ENCODE assay signal across 11 cellular contexts in genomic region chr6:155121699-155122098, GRCh38.
DNase-seq lines count a peak whose midpoint lies in the region; ATAC-seq and TF ChIP-seq lines count a peak whose summit lies in the region.
"Had no signal": no experiment of that assay in that cellular context is flagged by ENCODE, and none has a peak within 500 bp of the region (broad histone marks: within the 10 kb centered on the region; RNA-seq: fewer than 3 reads in every experiment).

No MANE protein-coding gene starts in this region.

- H3K36me3 ChIP-seq in GM23338 (ENCODE audit: insufficient read depth) (no peaks in the 10 kb centered on the region), skeletal muscle tissue (ENCODE audit: control insufficient read depth in 3 of 3, insufficient read depth in 3 of 3, low read length in 3 of 3) (no peaks in the 10 kb centered on the region)

- peak overlapping the region; percentile 66 for H3K4me2 ChIP-seq in GM23338

- H3K9me3 ChIP-seq in skeletal muscle tissue (ENCODE audit: control insufficient read depth in 3 of 3, low read length in 3 of 3) = no peaks in the 10 kb centered on the region

- H3K9me3 Mint-ChIP-seq in GM23338 = 0 out of 3 replicates have a peak, but pooled peaks cover 2% of the 10 kb centered on the region

- H3K27ac ChIP-seq in GM23338 (ENCODE audit: low read depth) (peak overlapping the region; percentile 93), skeletal muscle tissue (ENCODE audit: low read depth, low read length) (no peak overlapping the region)

- peaks cover 8% of the 10 kb centered on the region; the same call in 2 of the 3 replicates for H3K36me3 Mint-ChIP-seq in GM23338 (ENCODE audit: low read depth)

- no peaks in the 10 kb centered on the region for H3K79me2 ChIP-seq in GM23338 (replicated peaks; ENCODE audit: insufficient read depth)

- ATAC-seq in GM23338 (peak; percentile 65), SK-N-SH treated with all-trans-retinoic acid at 6 μM for 48 hours (peak; percentile 42), left cardiac atrium (peak; percentile 65 to 76), GM18502 (IDR thresholded peaks at IDR 0.05; ENCODE audit: poor library complexity, unreplicated experiment) (no peak), GM19023 (IDR thresholded peaks at IDR 0.05; ENCODE audit: unreplicated experiment) (no peak)
- ATAC-seq: left lobe of liver had no signal

- DNase-seq in GM23338 (ENCODE audit: low spot score) (peak; percentile 74), left cardiac atrium (peak; percentile 36), AG08396 (ENCODE audit: low spot score) (no peak), Ammon's horn (ENCODE audit: low spot score) (no peak)
- DNase-seq: activated gamma-delta T cell treated with Interleukin-2 at 50 U/mL for 16 hours; stimulated activated naive CD4-positive, alpha-beta T cell treated with Interleukin-2 at 50 U/mL for 16 hours had no signal

- H3K4me3 ChIP-seq in GM23338 (peak overlapping the region; percentile 3; the same call in 1 of the 2 replicates), skeletal muscle tissue (ENCODE audit: low read length in 3 of 3) (peak overlapping the region; percentile 42 to 69 (median 43))

- H3K9me2 ChIP-seq in GM23338 (ENCODE audit: insufficient read depth) = no peaks in the 10 kb centered on the region

- peaks cover 34% of the 10 kb centered on the region for H3K4me1 ChIP-seq in GM23338 (ENCODE audit: insufficient read depth)
- H3K4me1 ChIP-seq in skeletal muscle tissue (ENCODE audit: control insufficient read depth in 3 of 3, insufficient read depth in 3 of 3, low read length in 3 of 3) = peaks cover 0 to 10% (median 3%) of the 10 kb centered on the region in 3 donors

- no peak for TF ChIP-seq CTCF in GM23338 (conservative IDR thresholded peaks at IDR 0.05; ENCODE audit: low read depth in 2 of 2)

- no peaks in the 10 kb centered on the region for H4K20me1 ChIP-seq in GM23338 (replicated peaks; ENCODE audit: insufficient read depth)

- H2AFZ ChIP-seq in GM23338 = no peak overlapping the region

- H3K27me3 Mint-ChIP-seq in GM23338 (ENCODE audit: insufficient read depth, low read depth, poor library complexity) = peaks cover 12% of the 10 kb centered on the region

- H3K9ac ChIP-seq in skeletal muscle tissue (ENCODE audit: low read depth in 1 of 3, low read length in 3 of 3) = peak overlapping the region; percentile 27 to 71 (median 66)

- peaks cover 50% of the 10 kb centered on the region for H3K4me1 Mint-ChIP-seq in GM23338

- H3K27me3 ChIP-seq in GM23338 (ENCODE audit: insufficient read depth) (no peaks in the 10 kb centered on the region), skeletal muscle tissue (ENCODE audit: control insufficient read depth in 3 of 3, insufficient read depth in 3 of 3, low read length in 3 of 3) (no peaks in the 10 kb centered on the region)

- peaks cover 4% of the 10 kb centered on the region; the same call in 1 of the 2 replicates for H3F3A ChIP-seq in GM23338 (replicated peaks; ENCODE audit: low read depth)

- peak overlapping the region; percentile 57 for H3K4me3 Mint-ChIP-seq in GM23338

- intact Hi-C loops in left cardiac atrium (cut with DNase I) = no loop called here

- H3K27ac Mint-ChIP-seq in GM23338 = peak overlapping the region; percentile 88

TF ChIP-seq in SK-N-SH treated with all-trans-retinoic acid at 6 μM for 48 hours, 23 proteins besides CTCF, POLR2A, EP300 and RAD21:
- no peak for TF ChIP-seq GLIS3 (CRISPR knock-in tag; IDR thresholded peaks at IDR 0.05)
- TF ChIP-seq ARNTL (CRISPR knock-in tag; IDR thresholded peaks at IDR 0.05; ENCODE audit: borderline replicate concordance, low read depth) = no peak
- no peak for TF ChIP-seq PPARA (CRISPR knock-in tag; IDR thresholded peaks at IDR 0.05; ENCODE audit: borderline replicate concordance)
- no peak for TF ChIP-seq ZNF8 (CRISPR knock-in tag; IDR thresholded peaks at IDR 0.05)
- no peak for TF ChIP-seq ZC3H10 (CRISPR knock-in tag; IDR thresholded peaks at IDR 0.05)
- TF ChIP-seq CSDC2 (CRISPR knock-in tag; IDR thresholded peaks at IDR 0.05) = no peak
- TF ChIP-seq CSRNP3 (CRISPR knock-in tag; IDR thresholded peaks at IDR 0.05) = no peak
- no peak for TF ChIP-seq ESRRG (CRISPR knock-in tag; IDR thresholded peaks at IDR 0.05)
- no peak for TF ChIP-seq TCF4 (CRISPR knock-in tag; IDR thresholded peaks at IDR 0.05; ENCODE audit: borderline replicate concordance)
- TF ChIP-seq POU6F1 (CRISPR knock-in tag; IDR thresholded peaks at IDR 0.05; ENCODE audit: borderline replicate concordance, low read depth) = no peak
- TF ChIP-seq PATZ1 (CRISPR knock-in tag; IDR thresholded peaks at IDR 0.05; ENCODE audit: borderline replicate concordance) = no peak
- TF ChIP-seq CREB5 (CRISPR knock-in tag; IDR thresholded peaks at IDR 0.05; ENCODE audit: low read depth) = no peak
- TF ChIP-seq ZNF565 (CRISPR knock-in tag; conservative IDR thresholded peaks at IDR 0.05; ENCODE audit: low read depth) = no peak
- TF ChIP-seq BACH2 (CRISPR knock-in tag; IDR thresholded peaks at IDR 0.05; ENCODE audit: borderline replicate concordance) = no peak
- no peak for TF ChIP-seq ZNF70 (CRISPR knock-in tag; IDR thresholded peaks at IDR 0.05)

Comparison
In these comparisons a context has a peak if more than half of its experiments do, and no peak if none do; other contexts are left out.
1. ATAC-seq: peak in GM23338 (single experiment), SK-N-SH treated with all-trans-retinoic acid at 6 μM for 48 hours (single experiment) and left cardiac atrium (2 of 2); none in GM18502 (single experiment) and GM19023 (single experiment).
2. DNase-seq: peak in GM23338 (single experiment) and left cardiac atrium (single experiment); none in AG08396 (single experiment) and Ammon's horn (single experiment).